8 cellular contexts compared by ENCODE assay signal in genomic region chr20:8019998-8020247, GRCh38. TPM values are rescaled to one million over a fixed set of nuclear protein-coding genes. Genes with fewer than 3 reads are reported as not detected.
A peak's percentile ranks its signal among the peaks of the same experiment; 100 is the strongest.
DNase-seq lines count a peak whose midpoint lies in the region; ATAC-seq, FAIRE-seq and TF ChIP-seq lines count a peak whose summit lies in the region.

No MANE protein-coding gene starts in this region.

- in situ Hi-C loops in K562 (cut with MboI): no loop called here

- CTCF ChIA-PET in K562 (lab: Yijun Ruan, JAX; ENCODE audit: low intra/inter-chr PET ratio): no interaction called here

- FAIRE-seq in K562 (lab: Jason Lieb, UNC): no peak
- no peak for FAIRE-seq in urothelium cell line (lab: Jason Lieb, UNC)
- FAIRE-seq in RCC 7860 (lab: Jason Lieb, UNC): no peak

- TF ChIP-seq EP300 in K562 (IDR thresholded peaks at IDR 0.05; ENCODE audit: low read length): no peak

- H3K36me3 ChIP-seq in K562 (ENCODE audit: control insufficient read depth, insufficient read depth, low read length) (no peaks in the 10 kb centered on the region), thyroid gland (no peaks in the 10 kb centered on the region)

- H3K9me1 ChIP-seq in K562 (ENCODE audit: control insufficient read depth, insufficient read depth, low read length): no peaks in the 10 kb centered on the region

- BruUV-seq in K562 (replicated peaks; lab: Mats Ljungman, UMichigan): no TSS peak

- no peaks in the 10 kb centered on the region for H3K27me3 Mint-ChIP-seq in activated T-cell treated with anti-CD3 and anti-CD28 coated beads, Interleukin-2, amount 50 U/mL, for 24 hours
- no peaks in the 10 kb centered on the region for H3K27me3 Mint-ChIP-seq in activated T-cell treated with anti-CD3 and anti-CD28 coated beads, Interleukin-2, amount 50 U/mL, for 72 hours (ENCODE audit: low read depth)

- H3K4me2 ChIP-seq in K562 (ENCODE audit: insufficient read depth, low read length): peak overlapping the region; percentile 75

- intact Hi-C loops in K562 (cut with micrococcal nuclease): no loop called here
- intact Hi-C loops in lower leg skin (cut with DNase I; ENCODE audit: low total_unique reads): no loop called here
- intact Hi-C loops in thyroid gland (cut with DNase I): no loop called here

- ATAC-seq in activated T-cell treated with anti-CD3 and anti-CD28 coated beads, Interleukin-2, amount 50 U/mL, for 72 hours (replicated peaks in 1 of 2): no peak
- ATAC-seq in K562: no peak

- H3K4me3 ChIP-seq in K562: peak overlapping the region; percentile 70
- peak overlapping the region; percentile 79 for H3K4me3 ChIP-seq in lower leg skin (ENCODE audit: low read depth, poor library complexity, severe bottlenecking)
- peak overlapping the region in 2 of 3 donors; percentile 6 to 87 for H3K4me3 ChIP-seq in thyroid gland (replicated peaks in 1 of 3)

- H3K27ac Mint-ChIP-seq in activated T-cell treated with anti-CD3 and anti-CD28 coated beads, Interleukin-2, amount 50 U/mL, for 24 hours: peak overlapping the region; percentile 87
- no peak overlapping the region for H3K27ac Mint-ChIP-seq in activated T-cell treated with anti-CD3 and anti-CD28 coated beads, Interleukin-2, amount 50 U/mL, for 72 hours

- no peak for TF ChIP-seq RAD21 in K562 (CRISPR knock-in tag; conservative IDR thresholded peaks at IDR 0.05 in 1 of 2, IDR thresholded peaks at IDR 0.05 in 1 of 2)

- H3K4me1 ChIP-seq in K562 (replicated peaks in 1 of 2; ENCODE audit: control insufficient read depth in 2 of 2, insufficient read depth in 2 of 2, low read length in 2 of 2): peaks cover 0 to 21% of the 10 kb centered on the region in 2 experiments; a peak in 3 of 5 replicates
- H3K4me1 ChIP-seq in thyroid gland: peaks cover 4 to 12% of the 10 kb centered on the region in 2 donors

- POLR2A ChIA-PET in K562 (lab: Yijun Ruan, JAX): interaction anchor here (0.6 to 1.1 kb wide), 3 partner anchors 10 to 32 kb away, joined by 3 read pairs; no protein-coding TSS in a partner anchor

- H2AFZ ChIP-seq in K562 (ENCODE audit: low read depth, low read length): peak overlapping the region; percentile 91

- no peak for DNase-seq in activated T-cell treated with anti-CD3 and anti-CD28 coated beads, Interleukin-2, amount 50 U/mL, for 24 hours
- DNase-seq in activated T-cell treated with anti-CD3 and anti-CD28 coated beads, Interleukin-2, amount 50 U/mL, for 72 hours: no peak
- DNase-seq in K562 (ENCODE audit: extremely low read depth in 1 of 4, low spot score in 3 of 4) (no peak), lower leg skin (ENCODE audit: low spot score in 2 of 2) (no peak), thyroid gland (no peak), urothelium cell line (ENCODE audit: low spot score) (no peak), iPS-NIHi7 (ENCODE audit: extremely low spot score) (no peak), RCC 7860 (ENCODE audit: low spot score) (no peak)

- no peak overlapping the region for H3K4me3 Mint-ChIP-seq in activated T-cell treated with anti-CD3 and anti-CD28 coated beads, Interleukin-2, amount 50 U/mL, for 24 hours
- no peak overlapping the region for H3K4me3 Mint-ChIP-seq in activated T-cell treated with anti-CD3 and anti-CD28 coated beads, Interleukin-2, amount 50 U/mL, for 72 hours

- H3K27me3 ChIP-seq in K562 (ENCODE audit: control insufficient read depth in 2 of 2, insufficient read depth in 2 of 2, low read length in 2 of 2) (no peaks in the 10 kb centered on the region), thyroid gland (no peaks in the 10 kb centered on the region)

- H3K9me3 ChIP-seq in K562 (replicated peaks; ENCODE audit: control insufficient read depth, insufficient read depth, low read depth, low read length): no peaks in the 10 kb centered on the region
- H3K9me3 ChIP-seq in thyroid gland: no peaks in the 10 kb centered on the region

- peak overlapping the region in 1 of 2 experiments; percentile 86; a peak in 2 of 4 replicates for H3K9ac ChIP-seq in K562 (ENCODE audit: insufficient read depth in 1 of 2, low read depth in 2 of 2, low read length in 2 of 2)

- no peak for TF ChIP-seq POLR2A in K562 (conservative IDR thresholded peaks at IDR 0.05)
- no peak for TF ChIP-seq POLR2A in lower leg skin (IDR thresholded peaks at IDR 0.05)
- no peak for TF ChIP-seq POLR2A in thyroid gland (IDR thresholded peaks at IDR 0.05)

- no peaks in the 10 kb centered on the region for H3K9me3 Mint-ChIP-seq in activated T-cell treated with anti-CD3 and anti-CD28 coated beads, Interleukin-2, amount 50 U/mL, for 24 hours
- H3K9me3 Mint-ChIP-seq in activated T-cell treated with anti-CD3 and anti-CD28 coated beads, Interleukin-2, amount 50 U/mL, for 72 hours: no peaks in the 10 kb centered on the region

- WGBS in K562 (ENCODE audit: insufficient coverage, low coverage, missing lambda C conversion rate): 7% methylated on average over 3 of the region's 3 CpGs
- WGBS in lower leg skin, 2 donors: 1% methylated on average over 3 of the region's 3 CpGs
- WGBS in thyroid gland, 2 donors: 2 to 5% methylated on average over 3 of the region's 3 CpGs

- no peaks in the 10 kb centered on the region for H4K20me1 ChIP-seq in K562 (replicated peaks; ENCODE audit: control insufficient read depth, insufficient read depth, low read length)

- TF ChIP-seq CTCF in K562 (IDR thresholded peaks at IDR 0.05 in 2 of 3, conservative IDR thresholded peaks at IDR 0.05 in 1 of 3; ENCODE audit: insufficient read depth in 2 of 3, low read depth in 1 of 3, low read length in 3 of 3): no peak
- TF ChIP-seq CTCF in lower leg skin (IDR thresholded peaks at IDR 0.05): no peak
- no peak for TF ChIP-seq CTCF in thyroid gland (IDR thresholded peaks at IDR 0.05)

- H3K79me2 ChIP-seq in K562 (ENCODE audit: control insufficient read depth, insufficient read depth, low read length): peaks cover 26% of the 10 kb centered on the region

- peaks cover 31% of the 10 kb centered on the region for H3K4me1 Mint-ChIP-seq in activated T-cell treated with anti-CD3 and anti-CD28 coated beads, Interleukin-2, amount 50 U/mL, for 24 hours (ENCODE audit: low read depth)
- peaks cover 23% of the 10 kb centered on the region for H3K4me1 Mint-ChIP-seq in activated T-cell treated with anti-CD3 and anti-CD28 coated beads, Interleukin-2, amount 50 U/mL, for 72 hours (ENCODE audit: low read depth)

- H3K36me3 Mint-ChIP-seq in activated T-cell treated with anti-CD3 and anti-CD28 coated beads, Interleukin-2, amount 50 U/mL, for 24 hours (ENCODE audit: low read depth): peaks cover 2% of the 10 kb centered on the region
- no peaks in the 10 kb centered on the region for H3K36me3 Mint-ChIP-seq in activated T-cell treated with anti-CD3 and anti-CD28 coated beads, Interleukin-2, amount 50 U/mL, for 72 hours (ENCODE audit: insufficient read depth in 2 of 2)

- no peak overlapping the region for H3K27ac ChIP-seq in K562 (ENCODE audit: extremely low read depth, low read depth, low read length)
- peak overlapping the region; percentile 92 to 97 (median 97) for H3K27ac ChIP-seq in thyroid gland

TF ChIP-seq in K562, 482 proteins besides CTCF, POLR2A, EP300 and RAD21 (continues in another document):
- TF ChIP-seq HNRNPK (IDR thresholded peaks at IDR 0.05; ENCODE audit: low read depth, low read length, poor library complexity, severe bottlenecking) (no peak), XRCC4 (IDR thresholded peaks at IDR 0.05; ENCODE audit: extremely low read depth, insufficient read depth, insufficient read length) (no peak), KDM2B (CRISPR knock-in tag; IDR thresholded peaks at IDR 0.05) (no peak), FOSL1 (tag; conservative IDR thresholded peaks at IDR 0.05) (no peak), MNT (conservative IDR thresholded peaks at IDR 0.05) (0 out of 4 replicates have a peak, but pooled peaks of 1 of the 2 experiments have one; percentile 2), ARID1B (IDR thresholded peaks at IDR 0.05) (0 out of 2 replicates have a peak, but pooled peaks have one; percentile 3)

RNA-seq across cellular contexts. Expression of gene TMX4, which starts 0.4 kb away (rescaled TPM):
- total RNA-seq in activated T-cell treated with anti-CD3 and anti-CD28 coated beads, Interleukin-2, amount 50 U/mL, for 72 hours: 10 to 100 TPM; 36.9 to 42.5 TPM
- total RNA-seq in K562 (2011; cell fraction: chromatin; rRNA removed; ENCODE audit: low replicate concordance): 4.8 and 8.6 TPM in 2 replicates
- 4.8 and 6.4 TPM in 2 replicates for total RNA-seq in K562 (2011; cell fraction: nucleolus; rRNA removed)
- 11.5 and 19.7 TPM in 2 replicates for total RNA-seq in K562 (2011; cell fraction: nucleoplasm; rRNA removed)
- total RNA-seq in K562 (2014; rRNA removed) (9.9 and 12.1 TPM in 2 replicates), K562 (2014; rRNA removed; fragmentation: Illumina TruSeq; extraction: Trizol) (13.9 and 16.1 TPM in 2 replicates), K562 (2015; rRNA removed; fragmentation: Illumina TruSeq; extraction: Trizol) (13.6 and 14.9 TPM in 2 replicates), K562 (2021) (19.3 and 22.3 TPM in 2 replicates), lower leg skin (10 to 100 TPM; 14.2 to 26.8 (median 17.6) TPM), thyroid gland (10 to 100 TPM; 49.0 to 63.8 (median 57.9) TPM)
- polyA plus RNA-seq in K562 (2011; rRNA removed) (8.8 and 10.8 TPM in 2 replicates), K562 (2014; fragmentation: Illumina TruSeq; extraction: Trizol) (11.8 and 12.4 TPM in 2 replicates), K562 (2014; fragmentation: Nextera tagmentation; extraction: Ambion mirVana) (1 to 10 TPM; 4.4 to 4.9 TPM), K562 (2014; rRNA removed) (8.5 and 9.1 TPM in 2 replicates)
- 4.6 and 6.6 TPM in 2 replicates for polyA plus RNA-seq in K562 (2011; cell fraction: cytosol; rRNA removed)
- polyA plus RNA-seq in K562 (2011; cell fraction: nucleus; rRNA removed): 1.5 and 2.3 TPM in 2 replicates
- polyA plus RNA-seq in K562 (2012): 7.7 and 13.3 TPM in 2 replicates
- polyA minus RNA-seq in K562 (2011; rRNA and poly(A)+ RNA removed): 15.9 and 21.1 TPM in 2 replicates
- polyA minus RNA-seq in K562 (2011; cell fraction: cytosol; rRNA and poly(A)+ RNA removed): 8.7 and 9.5 TPM in 2 replicates
- polyA minus RNA-seq in K562 (2011; cell fraction: nucleus; rRNA and poly(A)+ RNA removed): 1.8 and 3.7 TPM in 2 replicates
